Comparison of ENCODE assay signal across 1 cellular context in the genomic region with DNA sequence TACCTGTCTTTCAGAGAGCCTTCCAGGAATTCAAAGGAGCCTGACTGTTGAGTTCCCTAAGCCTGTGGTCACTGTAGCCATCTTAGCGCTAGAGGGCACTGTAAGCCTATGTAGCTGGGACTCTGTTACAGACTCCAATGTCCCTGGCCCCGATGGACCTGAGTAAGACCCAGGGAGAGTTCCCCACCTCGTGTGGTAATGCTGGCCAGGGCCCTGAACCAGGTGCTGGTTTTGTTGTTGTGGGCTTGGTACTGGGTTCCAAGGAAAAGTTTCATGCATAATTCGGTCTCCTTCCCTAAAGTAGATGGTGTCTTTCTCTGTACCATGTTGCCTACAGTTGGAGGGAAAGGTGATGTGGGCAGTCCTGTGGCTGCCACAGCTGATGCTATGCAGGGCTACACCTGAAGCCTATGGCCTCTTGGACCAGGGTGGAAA.
TF ChIP-seq lines count a peak whose summit lies in the region.

No MANE protein-coding gene starts in this region.

TF ChIP-seq in GM12878, 131 proteins besides CTCF, POLR2A, EP300 and RAD21 (continued from another document):
- TF ChIP-seq, protein P1, sequence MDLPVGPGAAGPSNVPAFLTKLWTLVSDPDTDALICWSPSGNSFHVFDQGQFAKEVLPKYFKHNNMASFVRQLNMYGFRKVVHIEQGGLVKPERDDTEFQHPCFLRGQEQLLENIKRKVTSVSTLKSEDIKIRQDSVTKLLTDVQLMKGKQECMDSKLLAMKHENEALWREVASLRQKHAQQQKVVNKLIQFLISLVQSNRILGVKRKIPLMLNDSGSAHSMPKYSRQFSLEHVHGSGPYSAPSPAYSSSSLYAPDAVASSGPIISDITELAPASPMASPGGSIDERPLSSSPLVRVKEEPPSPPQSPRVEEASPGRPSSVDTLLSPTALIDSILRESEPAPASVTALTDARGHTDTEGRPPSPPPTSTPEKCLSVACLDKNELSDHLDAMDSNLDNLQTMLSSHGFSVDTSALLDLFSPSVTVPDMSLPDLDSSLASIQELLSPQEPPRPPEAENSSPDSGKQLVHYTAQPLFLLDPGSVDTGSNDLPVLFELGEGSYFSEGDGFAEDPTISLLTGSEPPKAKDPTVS (IDR thresholded peaks at IDR 0.05; ENCODE audit: low read depth, low read length): no peak
- TF ChIP-seq ATF3 (IDR thresholded peaks at IDR 0.05; ENCODE audit: borderline replicate concordance, extremely low read depth, low read depth, low read length) (no peak), LARP7 (IDR thresholded peaks at IDR 0.05) (no peak), RFX5 (IDR thresholded peaks at IDR 0.05; ENCODE audit: low read depth, low read length) (no peak), POLR2AphosphoS5 (IDR thresholded peaks at IDR 0.05; ENCODE audit: low read length) (no peak), YY1 (IDR thresholded peaks at IDR 0.05; ENCODE audit: low read depth, low read length) (0 out of 2 replicates have a peak, but pooled peaks have one; percentile 37), STAT3 (IDR thresholded peaks at IDR 0.05; ENCODE audit: low read depth, low read length) (no peak), HCFC1 (IDR thresholded peaks at IDR 0.05; ENCODE audit: low read length) (no peak), SRF (IDR thresholded peaks at IDR 0.05; ENCODE audit: low read depth in 2 of 2, low read length in 2 of 2) (no peak), MYB (IDR thresholded peaks at IDR 0.05; ENCODE audit: borderline replicate concordance, low read depth, low read length) (no peak), ZBTB40 (IDR thresholded peaks at IDR 0.05; ENCODE audit: borderline replicate concordance) (no peak), RUNX3 (IDR thresholded peaks at IDR 0.05; ENCODE audit: low read length) (peak; percentile 94)
